Comparison of ENCODE assay signal across 8 cellular contexts in genomic region chrX:14029039-14029424, GRCh38. TPM values are rescaled to one million over a fixed set of nuclear protein-coding genes. Genes with fewer than 3 reads are reported as not detected.
DNase-seq lines count a peak whose midpoint lies in the region; ATAC-seq and TF ChIP-seq lines count a peak whose summit lies in the region.

No MANE protein-coding gene starts in this region.

- H3K27me3 ChIP-seq in BJ (ENCODE audit: control insufficient read depth, insufficient read depth, low read length) = no peaks in the 10 kb centered on the region
- no peaks in the 10 kb centered on the region for H3K27me3 ChIP-seq in body of pancreas
- no peaks in the 10 kb centered on the region for H3K27me3 ChIP-seq in lung (ENCODE audit: control insufficient read depth, insufficient read depth)
- H3K27me3 ChIP-seq in aorta (ENCODE audit: control insufficient read depth in 1 of 2, insufficient read depth in 2 of 2, low read length in 1 of 2) = no peaks in the 10 kb centered on the region

- no peaks in the 10 kb centered on the region for H3K9me3 ChIP-seq in body of pancreas
- H3K9me3 ChIP-seq in lung (ENCODE audit: control insufficient read depth in 2 of 2, insufficient read depth in 1 of 2, low read length in 1 of 2) = peaks cover 0 to 4% of the 10 kb centered on the region in 2 donors
- no peaks in the 10 kb centered on the region for H3K9me3 ChIP-seq in aorta (ENCODE audit: control insufficient read depth, low read length)

- DNase-seq in BJ (ENCODE audit: low read depth) (no peak), LNCaP clone FGC (ENCODE audit: low read depth) (no peak), body of pancreas (no peak), lung (ENCODE audit: low spot score) (no peak), aorta (no peak), NCI-H1048 (lab: John Stamatoyannopoulos, UW) (no peak)

- H3K4me1 ChIP-seq in body of pancreas (peaks cover 21% of the 10 kb centered on the region), lung (ENCODE audit: control insufficient read depth in 2 of 2, insufficient read depth in 2 of 2, low read length in 2 of 2) (peaks cover 3 to 6% of the 10 kb centered on the region in 2 donors), aorta (ENCODE audit: control insufficient read depth in 1 of 2, insufficient read depth in 2 of 2, low read length in 2 of 2) (no peaks in the 10 kb centered on the region)

- peak overlapping the region; percentile 66 to 91 (median 82) for H3K27ac ChIP-seq in body of pancreas
- H3K27ac ChIP-seq in lung (ENCODE audit: low read depth in 1 of 2, low read length in 1 of 2) = peak overlapping the region; percentile 91 to 92
- peak overlapping the region in 1 of 2 donors; percentile 17 for H3K27ac ChIP-seq in aorta (ENCODE audit: low read depth in 1 of 2, low read length in 2 of 2)

- H3K36me3 ChIP-seq in BJ (ENCODE audit: control insufficient read depth, insufficient read depth, low read length) (no peaks in the 10 kb centered on the region), body of pancreas (replicated peaks in 1 of 2; ENCODE audit: insufficient read depth in 1 of 2, low read depth in 2 of 2) (no peaks in the 10 kb centered on the region), lung (ENCODE audit: control insufficient read depth in 2 of 2, insufficient read depth in 2 of 2, low read length in 2 of 2) (no peaks in the 10 kb centered on the region), aorta (ENCODE audit: control insufficient read depth in 1 of 2, insufficient read depth in 2 of 2, low read length in 1 of 2) (no peaks in the 10 kb centered on the region)

- CTCF ChIA-PET in BJ (lab: Yijun Ruan, JAX) = interaction anchor here (1.6 to 1.7 kb wide), 2 partner anchors 13 to 522 kb away, joined by 6 to 7 read pairs; no protein-coding TSS in a partner anchor

- TF ChIP-seq POLR2A in body of pancreas (IDR thresholded peaks at IDR 0.05) = no peak

- ATAC-seq in body of pancreas (no peak), lung (ENCODE audit: insufficient read depth, low FRiP score) (no peak), aorta (ENCODE audit: low FRiP score) (no peak), GM21447 (IDR thresholded peaks at IDR 0.05; ENCODE audit: unreplicated experiment) (no peak), GM21786 (IDR thresholded peaks at IDR 0.05; ENCODE audit: unreplicated experiment) (no peak)

- H3K4me3 ChIP-seq in BJ (ENCODE audit: low read depth, low read length) = peak overlapping the region; percentile 59
- H3K4me3 ChIP-seq in LNCaP clone FGC (ENCODE audit: low read depth, low read length) = peak overlapping the region; percentile 71
- H3K4me3 ChIP-seq in body of pancreas = peak overlapping the region; percentile 14 to 52
- peak overlapping the region; percentile 75 for H3K4me3 ChIP-seq in lung
- H3K4me3 ChIP-seq in aorta (ENCODE audit: low read length in 2 of 2) = peak overlapping the region; percentile 63 to 80

- POLR2A ChIA-PET in BJ (lab: Charles Lee) = no interaction called here

- TF ChIP-seq CTCF in BJ (IDR thresholded peaks at IDR 0.05; ENCODE audit: insufficient read depth, low read depth, low read length) (no peak), LNCaP clone FGC (IDR thresholded peaks at IDR 0.05; ENCODE audit: control insufficient read depth, extremely low read depth, insufficient read depth) (no peak), body of pancreas (IDR thresholded peaks at IDR 0.05) (no peak), lung (IDR thresholded peaks at IDR 0.05; ENCODE audit: control extremely low read depth, extremely low read depth) (no peak)

- WGBS in body of pancreas, 2 donors = 0 to 6% methylated on average over 6 to 7 of the region's 7 CpGs
- 8 to 11% methylated on average over 7 of the region's 7 CpGs for WGBS in lung, 2 donors
- 1 to 9% methylated on average over 7 of the region's 7 CpGs for WGBS in aorta, 2 donors

- intact Hi-C loops in body of pancreas (cut with DNase I) = no loop called here
- intact Hi-C loops in aorta (cut with DNase I) = loop anchor here (2.0 to 5.0 kb wide), 3 partner anchors 132 to 376 kb away; partner anchors contain the start of gene TCEANC (in 1 of the 2)

RNA-seq across cellular contexts. Expression of gene GEMIN8, which starts 0.7 kb away (rescaled TPM):
- polyA plus RNA-seq in BJ (2011; rRNA removed) (20.7 and 21.5 TPM in 2 replicates), lung (10 to 100 TPM; 10.9 to 24.3 TPM), aorta (10 to 100 TPM; 14.3 to 52.0 TPM)
- polyA minus RNA-seq in BJ (2011; rRNA and poly(A)+ RNA removed) = 8.6 and 12.7 TPM in 2 replicates
- total RNA-seq in body of pancreas (10 to 100 TPM; 18.4 to 34.9 TPM), lung (10 to 100 TPM; 21.5 to 25.7 TPM), aorta (10 to 100 TPM; 14.8 to 25.3 TPM)
